In the genomic region with DNA sequence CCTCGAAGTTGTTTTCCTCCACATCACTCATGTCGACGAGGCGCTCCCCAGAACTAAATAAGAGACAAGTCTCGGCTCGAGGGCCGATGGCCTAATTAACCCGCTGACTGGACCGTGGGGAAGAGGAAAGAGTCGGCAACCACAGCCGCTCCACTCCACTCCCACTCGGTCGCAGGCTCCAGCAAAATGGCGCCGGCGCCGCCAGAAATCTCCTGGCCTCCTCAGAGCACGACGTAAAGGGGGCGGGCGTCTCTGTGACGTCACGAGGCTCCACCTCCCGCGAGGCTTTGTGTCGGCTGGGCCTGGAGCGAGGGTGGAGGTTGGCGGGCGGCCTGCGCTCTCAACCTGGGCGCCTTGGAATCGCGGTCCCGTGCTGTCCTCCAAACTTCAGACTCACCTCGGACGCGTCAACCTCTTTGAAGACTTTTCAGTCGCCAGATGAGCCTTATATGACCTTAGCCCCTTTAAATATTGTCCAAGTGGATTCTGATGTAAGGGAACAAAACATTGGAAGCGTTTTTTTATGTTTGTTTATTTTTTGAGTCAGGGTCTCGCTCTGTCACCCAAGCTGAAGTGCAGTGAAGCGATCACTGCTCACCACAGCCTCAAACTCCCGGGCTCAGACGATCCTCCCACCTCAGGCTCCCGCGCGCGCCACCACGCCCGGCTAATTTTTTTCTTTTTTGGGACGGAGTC, we compare ENCODE assay signal across 8 cellular contexts. TPM values are rescaled to one million over a fixed set of nuclear protein-coding genes. Genes with fewer than 3 reads are reported as not detected.
DNase-seq lines count a peak whose midpoint lies in the region; ATAC-seq, FAIRE-seq and TF ChIP-seq lines count a peak whose summit lies in the region.

A gene (minus strand): TSS at position 188 of the 696 bp plus-strand sequence. CDS start 157 bp downstream, at position 31.

- H3K4me1 ChIP-seq in pancreas: peaks cover 15 to 30% (median 16%) of the 10 kb centered on the region in 3 donors
- peaks cover 26 to 34% of the 10 kb centered on the region in 2 donors for H3K4me1 ChIP-seq in thyroid gland

- intact Hi-C loops in Right ventricle myocardium inferior (cut with DNase I) (no loop called here), pancreas (cut with DNase I) (no loop called here), thyroid gland (cut with DNase I) (no loop called here)

- TF ChIP-seq POLR2A in GM12892 (IDR thresholded peaks at IDR 0.05; ENCODE audit: low read depth, low read length) (peak; percentile 98), thyroid gland (IDR thresholded peaks at IDR 0.05) (peak; percentile 61 to 98)

- 13 to 14% methylated on average over 46 to 50 of the region's 50 CpGs for WGBS in pancreas, 2 donors
- 12 to 25% methylated on average over 25 to 49 of the region's 50 CpGs for WGBS in thyroid gland, 2 donors

- H3K27me3 ChIP-seq in pancreas: no peaks in the 10 kb centered on the region
- no peaks in the 10 kb centered on the region for H3K27me3 ChIP-seq in thyroid gland

- H3K36me3 Mint-ChIP-seq in activated naive CD8-positive, alpha-beta T cell treated with anti-CD3 and anti-CD28 coated beads, Interleukin-2, amount 50 U/mL, for 24 hours (ENCODE audit: low read depth): peaks cover 25% of the 10 kb centered on the region

- no peaks in the 10 kb centered on the region for H3K9me3 Mint-ChIP-seq in activated naive CD8-positive, alpha-beta T cell treated with anti-CD3 and anti-CD28 coated beads, Interleukin-2, amount 50 U/mL, for 24 hours

- H3K27ac Mint-ChIP-seq in activated naive CD8-positive, alpha-beta T cell treated with anti-CD3 and anti-CD28 coated beads, Interleukin-2, amount 50 U/mL, for 24 hours: peak within 1 kb of the TSS; percentile 99

- FAIRE-seq in GM12892 (lab: Jason Lieb, UNC) (peak; percentile 99), pancreas (lab: Jason Lieb, UNC) (no peak)

- ATAC-seq in HG02840 (IDR thresholded peaks at IDR 0.05; ENCODE audit: low FRiP score, unreplicated experiment) (peak; percentile 94), Right ventricle myocardium inferior (peak; percentile 98), pancreas (peak; percentile 94 to 99 (median 96))
- peak; percentile 93 for ATAC-seq in activated naive CD8-positive, alpha-beta T cell treated with anti-CD3 and anti-CD28 coated beads, Interleukin-2, amount 50 U/mL, for 24 hours

- H3K27me3 Mint-ChIP-seq in activated naive CD8-positive, alpha-beta T cell treated with anti-CD3 and anti-CD28 coated beads, Interleukin-2, amount 50 U/mL, for 24 hours: no peaks in the 10 kb centered on the region

- H3K9me3 ChIP-seq in pancreas (no peaks in the 10 kb centered on the region), thyroid gland (no peaks in the 10 kb centered on the region)

- H3K4me3 ChIP-seq in pancreas: peak within 1 kb of the TSS; percentile 53 to 98 (median 94)
- peak within 1 kb of the TSS; percentile 69 to 76 (median 74) for H3K4me3 ChIP-seq in thyroid gland (replicated peaks in 1 of 3)

- H3K4me3 Mint-ChIP-seq in activated naive CD8-positive, alpha-beta T cell treated with anti-CD3 and anti-CD28 coated beads, Interleukin-2, amount 50 U/mL, for 24 hours: peak within 1 kb of the TSS; percentile 95

- TF ChIP-seq CTCF in pancreas (IDR thresholded peaks at IDR 0.05) (no peak), thyroid gland (IDR thresholded peaks at IDR 0.05) (peak in 1 of 6 experiments; percentile 25)

- peak within 1 kb of the TSS; percentile 95 to 100 (median 96) for H3K27ac ChIP-seq in pancreas
- peak within 1 kb of the TSS; percentile 97 to 99 (median 99) for H3K27ac ChIP-seq in thyroid gland

- H3K36me3 ChIP-seq in pancreas (no peaks in the 10 kb centered on the region), thyroid gland (no peaks in the 10 kb centered on the region)

- peak; percentile 89 for DNase-seq in GM12892 (ENCODE audit: insufficient read length)
- peak; percentile 90 for DNase-seq in NCI-H1436 (lab: John Stamatoyannopoulos, UW)
- peak; percentile 95 for DNase-seq in T follicular helper cell (ENCODE audit: low read depth)
- peak; percentile 98 for DNase-seq in activated naive CD8-positive, alpha-beta T cell treated with anti-CD3 and anti-CD28 coated beads, Interleukin-2, amount 50 U/mL, for 24 hours
- peak; percentile 99 for DNase-seq in Right ventricle myocardium inferior (ENCODE audit: missing footprints)
- peak; percentile 96 to 99 (median 98) for DNase-seq in pancreas
- peak; percentile 98 for DNase-seq in thyroid gland

- H3K4me1 Mint-ChIP-seq in activated naive CD8-positive, alpha-beta T cell treated with anti-CD3 and anti-CD28 coated beads, Interleukin-2, amount 50 U/mL, for 24 hours: peaks cover 42% of the 10 kb centered on the region

RNA-seq across cellular contexts. Expression of the gene that starts here (rescaled TPM):
- 86.8 TPM for polyA plus RNA-seq in GM12892 (2012; ENCODE audit: missing spikeins)
- total RNA-seq in Right ventricle myocardium inferior (27.7 TPM), pancreas (10 to 100 TPM; 19.1 to 47.6 (median 25.2) TPM), thyroid gland (10 to 100 TPM; 31.6 to 49.0 (median 42.8) TPM)
- polyA plus RNA-seq in pancreas: 10 to 100 TPM; 55.6 to 63.6 TPM

Comparison
In these comparisons a context has a peak if more than half of its experiments do, and no peak if none do; other contexts are left out.
1. Peak in every context shown above with its lines: DNase-seq, ATAC-seq, H3K4me3 ChIP-seq and H3K27ac ChIP-seq.